In genomic region chr20:35903843-35904242, GRCh38 we compare ENCODE assay signal across 20 cellular contexts.
"Had no signal": no experiment of that assay in that cellular context is flagged by ENCODE, and none has a peak within 500 bp of the region (broad histone marks: within the 10 kb centered on the region; RNA-seq: fewer than 3 reads in every experiment).

No MANE protein-coding gene starts in this region.

- H3K27ac ChIP-seq: dorsolateral prefrontal cortex, esophagus muscularis mucosa, foreskin keratinocyte, parathyroid adenoma, spleen, tibial nerve, upper lobe of right lung, vagina had no signal

- H3K27ac Mint-ChIP-seq: nephron; stimulated activated memory B cell treated with anti-CD40 and anti-IgM and Interleukin-4, amounts not matched to agents 10 μg/mL and 1 μg/mL and 100 μg/mL, for 72 hours; stimulated activated naive CD8-positive, alpha-beta T cell treated with anti-CD3 and anti-CD28 coated beads, Interleukin-15, Interleukin-2, amounts not matched to agents 100 ng/mL and 50 ng/mL, for 24 hours had no signal

- H3K4me1 ChIP-seq: parathyroid adenoma, upper lobe of right lung, vagina had no signal

- H3K9me3 ChIP-seq: esophagus muscularis mucosa, spleen, tibial nerve, upper lobe of right lung, vagina had no signal

- H3K27me3 Mint-ChIP-seq: naive B cell; stimulated activated memory B cell treated with anti-CD40 and anti-IgM and Interleukin-4, amounts not matched to agents 10 μg/mL and 1 μg/mL and 100 μg/mL, for 72 hours; stimulated activated naive CD8-positive, alpha-beta T cell treated with anti-CD3 and anti-CD28 coated beads, Interleukin-15, Interleukin-2, amounts not matched to agents 100 ng/mL and 50 ng/mL, for 24 hours had no signal

- H3K9me3 Mint-ChIP-seq: naive B cell; nephron; stimulated activated memory B cell treated with anti-CD40 and anti-IgM and Interleukin-4, amounts not matched to agents 10 μg/mL and 1 μg/mL and 100 μg/mL, for 72 hours; stimulated activated naive CD8-positive, alpha-beta T cell treated with anti-CD3 and anti-CD28 coated beads, Interleukin-15, Interleukin-2, amounts not matched to agents 100 ng/mL and 50 ng/mL, for 24 hours had no signal

- H3K4me1 Mint-ChIP-seq: nephron had no signal

- DNase-seq: cortex of kidney; dorsolateral prefrontal cortex; effector CD8-positive, alpha-beta T cell; foreskin keratinocyte; kidney glomerular epithelial cell; mesendoderm; naive B cell; spleen; stimulated activated CD4-positive, alpha-beta T cell treated with anti-CD3 and anti-CD28 coated beads, Interleukin-15, amount 100 ng/mL, for 24 hours; stimulated activated CD4-positive, alpha-beta T cell treated with anti-CD3 and anti-CD28 coated beads, Interleukin-1b, Interleukin-23, amount 100 ng/mL, for 48 hours; stimulated activated CD4-positive, alpha-beta T cell treated with anti-CD3 and anti-CD28 coated beads, Interleukin-4, amount 100 ng/mL, for 24 hours; upper lobe of right lung had no signal

- ATAC-seq: foreskin keratinocyte; sciatic nerve; stimulated activated memory B cell treated with anti-CD40 and anti-IgM and Interleukin-4, amounts not matched to agents 10 μg/mL and 1 μg/mL and 100 μg/mL, for 72 hours; upper lobe of right lung had no signal

- H3K4me3 Mint-ChIP-seq: naive B cell; nephron; stimulated activated memory B cell treated with anti-CD40 and anti-IgM and Interleukin-4, amounts not matched to agents 10 μg/mL and 1 μg/mL and 100 μg/mL, for 72 hours; stimulated activated naive CD8-positive, alpha-beta T cell treated with anti-CD3 and anti-CD28 coated beads, Interleukin-15, Interleukin-2, amounts not matched to agents 100 ng/mL and 50 ng/mL, for 24 hours had no signal

- H3K27me3 ChIP-seq: dorsolateral prefrontal cortex, esophagus muscularis mucosa, foreskin keratinocyte, spleen, tibial nerve, upper lobe of right lung, vagina had no signal

- H3K4me3 ChIP-seq: dorsolateral prefrontal cortex, esophagus muscularis mucosa, spleen, tibial nerve, upper lobe of right lung, vagina had no signal
